ENCODE assay signal across 1 cellular context in the genomic region with DNA sequence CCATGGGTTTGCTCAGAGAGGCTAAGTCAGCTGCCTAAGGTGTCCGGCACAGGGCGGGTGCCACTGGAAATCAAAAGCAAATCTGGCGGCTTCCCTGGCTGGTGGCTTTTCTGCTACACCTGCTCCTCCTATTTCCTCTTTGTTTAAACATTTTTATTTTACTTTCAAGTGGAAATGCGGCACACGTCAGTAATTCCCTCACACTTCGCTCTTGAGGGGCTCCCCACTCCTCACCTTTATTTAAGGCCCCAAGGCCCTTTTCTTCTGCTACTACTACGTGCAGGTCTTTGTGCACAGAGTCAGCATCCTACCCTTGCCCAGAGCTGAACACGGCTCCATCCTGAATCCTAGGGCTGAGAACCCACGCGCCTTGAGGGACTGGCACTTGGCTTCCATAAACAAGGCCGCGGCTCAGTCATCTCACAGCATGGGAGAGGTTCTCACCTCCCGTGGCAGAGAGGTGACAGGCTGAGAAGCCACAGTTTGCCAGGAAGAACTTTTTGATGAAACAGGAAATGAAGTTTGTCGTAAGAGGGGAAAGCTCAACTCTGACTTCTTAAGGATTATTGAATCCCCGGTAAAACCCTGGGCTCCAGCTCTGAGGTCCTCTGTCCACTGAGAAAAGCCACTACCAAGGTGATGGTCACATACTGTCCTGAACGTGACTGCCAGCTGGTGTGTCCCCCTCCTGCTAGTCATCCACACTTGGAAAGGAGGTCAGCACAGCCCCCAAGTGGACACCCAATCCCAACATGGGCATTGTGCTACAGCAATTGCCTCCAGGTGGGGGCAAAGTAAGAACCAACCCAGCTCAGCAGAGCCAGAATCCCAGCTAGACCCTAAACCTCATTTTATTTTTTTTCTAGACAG.
TF ChIP-seq lines count a peak whose summit lies in the region.

No MANE protein-coding gene starts in this region.

TF ChIP-seq in GM23338, 12 proteins besides CTCF, POLR2A, EP300 and RAD21:
- TF ChIP-seq POLR2AphosphoS5 (IDR thresholded peaks at IDR 0.05; ENCODE audit: low read depth) (no peak), EZH2phosphoT487 (IDR thresholded peaks at IDR 0.05; ENCODE audit: unreplicated experiment) (no peak), NANOG (IDR thresholded peaks at IDR 0.05; ENCODE audit: borderline replicate concordance) (no peak), ZNF114 (CRISPR knock-in tag; IDR thresholded peaks at IDR 0.05) (no peak)
- TF ChIP-seq, protein P1, sequence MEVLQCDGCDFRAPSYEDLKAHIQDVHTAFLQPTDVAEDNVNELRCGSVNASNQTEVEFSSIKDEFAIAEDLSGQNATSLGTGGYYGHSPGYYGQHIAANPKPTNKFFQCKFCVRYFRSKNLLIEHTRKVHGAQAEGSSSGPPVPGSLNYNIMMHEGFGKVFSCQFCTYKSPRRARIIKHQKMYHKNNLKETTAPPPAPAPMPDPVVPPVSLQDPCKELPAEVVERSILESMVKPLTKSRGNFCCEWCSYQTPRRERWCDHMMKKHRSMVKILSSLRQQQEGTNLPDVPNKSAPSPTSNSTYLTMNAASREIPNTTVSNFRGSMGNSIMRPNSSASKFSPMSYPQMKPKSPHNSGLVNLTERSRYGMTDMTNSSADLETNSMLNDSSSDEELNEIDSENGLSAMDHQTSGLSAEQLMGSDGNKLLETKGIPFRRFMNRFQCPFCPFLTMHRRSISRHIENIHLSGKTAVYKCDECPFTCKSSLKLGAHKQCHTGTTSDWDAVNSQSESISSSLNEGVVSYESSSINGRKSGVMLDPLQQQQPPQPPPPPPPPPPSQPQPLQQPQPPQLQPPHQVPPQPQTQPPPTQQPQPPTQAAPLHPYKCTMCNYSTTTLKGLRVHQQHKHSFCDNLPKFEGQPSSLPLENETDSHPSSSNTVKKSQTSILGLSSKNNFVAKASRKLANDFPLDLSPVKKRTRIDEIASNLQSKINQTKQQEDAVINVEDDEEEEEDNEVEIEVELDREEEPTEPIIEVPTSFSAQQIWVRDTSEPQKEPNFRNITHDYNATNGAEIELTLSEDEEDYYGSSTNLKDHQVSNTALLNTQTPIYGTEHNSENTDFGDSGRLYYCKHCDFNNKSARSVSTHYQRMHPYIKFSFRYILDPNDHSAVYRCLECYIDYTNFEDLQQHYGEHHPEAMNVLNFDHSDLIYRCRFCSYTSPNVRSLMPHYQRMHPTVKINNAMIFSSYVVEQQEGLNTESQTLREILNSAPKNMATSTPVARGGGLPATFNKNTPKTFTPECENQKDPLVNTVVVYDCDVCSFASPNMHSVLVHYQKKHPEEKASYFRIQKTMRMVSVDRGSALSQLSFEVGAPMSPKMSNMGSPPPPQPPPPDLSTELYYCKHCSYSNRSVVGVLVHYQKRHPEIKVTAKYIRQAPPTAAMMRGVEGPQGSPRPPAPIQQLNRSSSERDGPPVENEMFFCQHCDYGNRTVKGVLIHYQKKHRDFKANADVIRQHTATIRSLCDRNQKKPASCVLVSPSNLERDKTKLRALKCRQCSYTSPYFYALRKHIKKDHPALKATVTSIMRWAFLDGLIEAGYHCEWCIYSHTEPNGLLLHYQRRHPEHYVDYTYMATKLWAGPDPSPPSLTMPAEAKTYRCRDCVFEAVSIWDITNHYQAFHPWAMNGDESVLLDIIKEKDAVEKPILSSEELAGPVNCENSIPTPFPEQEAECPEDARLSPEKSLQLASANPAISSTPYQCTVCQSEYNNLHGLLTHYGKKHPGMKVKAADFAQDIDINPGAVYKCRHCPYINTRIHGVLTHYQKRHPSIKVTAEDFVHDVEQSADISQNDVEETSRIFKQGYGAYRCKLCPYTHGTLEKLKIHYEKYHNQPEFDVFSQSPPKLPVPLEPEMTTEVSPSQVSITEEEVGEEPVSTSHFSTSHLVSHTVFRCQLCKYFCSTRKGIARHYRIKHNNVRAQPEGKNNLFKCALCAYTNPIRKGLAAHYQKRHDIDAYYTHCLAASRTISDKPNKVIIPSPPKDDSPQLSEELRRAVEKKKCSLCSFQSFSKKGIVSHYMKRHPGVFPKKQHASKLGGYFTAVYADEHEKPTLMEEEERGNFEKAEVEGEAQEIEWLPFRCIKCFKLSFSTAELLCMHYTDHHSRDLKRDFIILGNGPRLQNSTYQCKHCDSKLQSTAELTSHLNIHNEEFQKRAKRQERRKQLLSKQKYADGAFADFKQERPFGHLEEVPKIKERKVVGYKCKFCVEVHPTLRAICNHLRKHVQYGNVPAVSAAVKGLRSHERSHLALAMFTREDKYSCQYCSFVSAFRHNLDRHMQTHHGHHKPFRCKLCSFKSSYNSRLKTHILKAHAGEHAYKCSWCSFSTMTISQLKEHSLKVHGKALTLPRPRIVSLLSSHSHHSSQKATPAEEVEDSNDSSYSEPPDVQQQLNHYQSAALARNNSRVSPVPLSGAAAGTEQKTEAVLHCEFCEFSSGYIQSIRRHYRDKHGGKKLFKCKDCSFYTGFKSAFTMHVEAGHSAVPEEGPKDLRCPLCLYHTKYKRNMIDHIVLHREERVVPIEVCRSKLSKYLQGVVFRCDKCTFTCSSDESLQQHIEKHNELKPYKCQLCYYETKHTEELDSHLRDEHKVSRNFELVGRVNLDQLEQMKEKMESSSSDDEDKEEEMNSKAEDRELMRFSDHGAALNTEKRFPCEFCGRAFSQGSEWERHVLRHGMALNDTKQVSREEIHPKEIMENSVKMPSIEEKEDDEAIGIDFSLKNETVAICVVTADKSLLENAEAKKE (CRISPR knock-in tag; IDR thresholded peaks at IDR 0.05): no peak
- TF ChIP-seq, protein P2, sequence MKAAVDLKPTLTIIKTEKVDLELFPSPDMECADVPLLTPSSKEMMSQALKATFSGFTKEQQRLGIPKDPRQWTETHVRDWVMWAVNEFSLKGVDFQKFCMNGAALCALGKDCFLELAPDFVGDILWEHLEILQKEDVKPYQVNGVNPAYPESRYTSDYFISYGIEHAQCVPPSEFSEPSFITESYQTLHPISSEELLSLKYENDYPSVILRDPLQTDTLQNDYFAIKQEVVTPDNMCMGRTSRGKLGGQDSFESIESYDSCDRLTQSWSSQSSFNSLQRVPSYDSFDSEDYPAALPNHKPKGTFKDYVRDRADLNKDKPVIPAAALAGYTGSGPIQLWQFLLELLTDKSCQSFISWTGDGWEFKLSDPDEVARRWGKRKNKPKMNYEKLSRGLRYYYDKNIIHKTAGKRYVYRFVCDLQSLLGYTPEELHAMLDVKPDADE (IDR thresholded peaks at IDR 0.05): no peak
